ENCODE assay signal across 8 cellular contexts in genomic region chr21:36385233-36385908, GRCh38. TPM values are rescaled to one million over a fixed set of nuclear protein-coding genes. Genes with fewer than 3 reads are reported as not detected.
A peak's percentile ranks its signal among the peaks of the same experiment; 100 is the strongest.
DNase-seq lines count a peak whose midpoint lies in the region; ATAC-seq and TF ChIP-seq lines count a peak whose summit lies in the region.

CHAF1B (plus strand) TSS chr21:36385392; CDS start chr21:36386137, 745 bp downstream.

- H3K9me3 Mint-ChIP-seq in activated naive CD4-positive, alpha-beta T cell treated with anti-CD3 and anti-CD28 coated beads, Interleukin-2, amount 10 ng/mL, durations not matched to agents 7 days and 5 days = no peaks in the 10 kb centered on the region
- no peaks in the 10 kb centered on the region for H3K9me3 Mint-ChIP-seq in osteocyte (ENCODE audit: unreplicated experiment)

- H2AFZ ChIP-seq in MM.1S (ENCODE audit: low read length) (peak within 1 kb of the TSS; percentile 80), SK-N-SH (ENCODE audit: low read depth) (peak within 1 kb of the TSS; percentile 87)

- peak within 1 kb of the TSS; percentile 88 for H3K4me3 Mint-ChIP-seq in activated naive CD4-positive, alpha-beta T cell treated with anti-CD3 and anti-CD28 coated beads, Interleukin-2, amount 10 ng/mL, durations not matched to agents 7 days and 5 days
- H3K4me3 Mint-ChIP-seq in osteocyte (ENCODE audit: unreplicated experiment) = peak within 1 kb of the TSS; percentile 73

- H3K4me1 Mint-ChIP-seq in activated naive CD4-positive, alpha-beta T cell treated with anti-CD3 and anti-CD28 coated beads, Interleukin-2, amount 10 ng/mL, durations not matched to agents 7 days and 5 days = peaks cover 33% of the 10 kb centered on the region
- peaks cover 10% of the 10 kb centered on the region for H3K4me1 Mint-ChIP-seq in osteocyte (ENCODE audit: unreplicated experiment)

- H3K27me3 ChIP-seq in H7 (ENCODE audit: control insufficient read depth, insufficient read depth, low read length) (no peaks in the 10 kb centered on the region; the same call in 1 of the 2 replicates), MM.1S (replicated peaks; ENCODE audit: insufficient read depth, low read length) (no peaks in the 10 kb centered on the region), SK-N-SH (ENCODE audit: insufficient read depth) (no peaks in the 10 kb centered on the region), thoracic aorta (replicated peaks; ENCODE audit: insufficient read depth) (no peaks in the 10 kb centered on the region)

- H3K9ac ChIP-seq in MM.1S (ENCODE audit: low read length) (peak within 1 kb of the TSS; percentile 90), SK-N-SH (peak within 1 kb of the TSS; percentile 92)

- no peaks in the 10 kb centered on the region for H4K20me1 ChIP-seq in MM.1S (ENCODE audit: insufficient read depth, low read length)
- no peaks in the 10 kb centered on the region for H4K20me1 ChIP-seq in SK-N-SH (ENCODE audit: insufficient read depth)

- peak within 1 kb of the TSS; percentile 70 for H3K4me2 ChIP-seq in MM.1S (ENCODE audit: low read depth, low read length)
- H3K4me2 ChIP-seq in SK-N-SH = peak within 1 kb of the TSS; percentile 92

- H3K27ac Mint-ChIP-seq in activated naive CD4-positive, alpha-beta T cell treated with anti-CD3 and anti-CD28 coated beads, Interleukin-2, amount 10 ng/mL, durations not matched to agents 7 days and 5 days = peak within 1 kb of the TSS; percentile 89
- no peak within 1 kb of the TSS for H3K27ac Mint-ChIP-seq in osteocyte (ENCODE audit: unreplicated experiment)

- H3K36me3 ChIP-seq in H7 (replicated peaks; ENCODE audit: control insufficient read depth, insufficient read depth, low read length) = 0 out of 2 replicates have a peak, but pooled peaks cover 1% of the 10 kb centered on the region
- H3K36me3 ChIP-seq in MM.1S (replicated peaks; ENCODE audit: insufficient read depth, low read length) = no peaks in the 10 kb centered on the region
- peaks cover 0 to 3% of the 10 kb centered on the region in 2 experiments for H3K36me3 ChIP-seq in SK-N-SH (replicated peaks in 1 of 2; ENCODE audit: control insufficient read depth in 1 of 2, insufficient read depth in 2 of 2, low read length in 1 of 2)
- no peaks in the 10 kb centered on the region for H3K36me3 ChIP-seq in thoracic aorta

- CTCF ChIA-PET in SK-N-SH (lab: Yijun Ruan, JAX) = interaction anchor here (1.0 kb wide), 1 partner anchor 641 kb away, joined by 3 read pairs; no protein-coding TSS in a partner anchor
- CTCF ChIA-PET in activated naive CD4-positive, alpha-beta T cell treated with anti-CD3 and anti-CD28 coated beads, Interleukin-2, amount 10 ng/mL, durations not matched to agents 7 days and 5 days (lab: Charles Lee) = no interaction called here

- H3K9me3 ChIP-seq in MM.1S (replicated peaks; ENCODE audit: insufficient read depth, low read length) = no peaks in the 10 kb centered on the region
- H3K9me3 ChIP-seq in SK-N-SH = no peaks in the 10 kb centered on the region
- H3K9me3 ChIP-seq in thoracic aorta = no peaks in the 10 kb centered on the region

- peak within 1 kb of the TSS; percentile 48 for H3K4me3 ChIP-seq in H7 (ENCODE audit: insufficient read depth, low read depth, low read length)
- H3K4me3 ChIP-seq in MM.1S (ENCODE audit: low read length) = peak within 1 kb of the TSS; percentile 76
- peak within 1 kb of the TSS; percentile 59 to 74 for H3K4me3 ChIP-seq in SK-N-SH (ENCODE audit: low read depth in 2 of 2, low read length in 1 of 2)
- peak within 1 kb of the TSS; percentile 92 for H3K4me3 ChIP-seq in thoracic aorta

- H3K4me1 ChIP-seq in MM.1S (ENCODE audit: low read length) (peaks cover 5% of the 10 kb centered on the region; the same call in 1 of the 2 replicates), SK-N-SH (ENCODE audit: control insufficient read depth in 1 of 2, insufficient read depth in 2 of 2, low read depth in 1 of 2, low read length in 1 of 2) (peaks cover 0 to 4% of the 10 kb centered on the region in 2 experiments; a peak in 2 of 4 replicates), thoracic aorta (ENCODE audit: control insufficient read depth in 1 of 2, low read depth in 2 of 2) (peaks cover 0 to 8% of the 10 kb centered on the region in 2 donors)

- TF ChIP-seq RAD21 in SK-N-SH (IDR thresholded peaks at IDR 0.05; ENCODE audit: low read length) = no peak

- no peak for TF ChIP-seq CTCF in MM.1S (IDR thresholded peaks at IDR 0.05; ENCODE audit: low read length)
- TF ChIP-seq CTCF in SK-N-SH (IDR thresholded peaks at IDR 0.05) = no peak
- no peak for TF ChIP-seq CTCF in osteocyte (IDR thresholded peaks at IDR 0.05)
- no peak for TF ChIP-seq CTCF in thoracic aorta (IDR thresholded peaks at IDR 0.05)

- DNase-seq in GF-D8 (lab: John Stamatoyannopoulos, UW) (peak; percentile 33), H7 (peak; percentile 97), MM.1S (peak; percentile 93), SK-N-SH (peak; percentile 97), glomerular visceral epithelial cell (ENCODE audit: extremely low spot score) (peak; percentile 85), osteocyte (ENCODE audit: extremely low spot score, unreplicated experiment) (peak; percentile 93), thoracic aorta (ENCODE audit: low spot score) (no peak)
- peak; percentile 84 for DNase-seq in activated naive CD4-positive, alpha-beta T cell treated with anti-CD3 and anti-CD28 coated beads, Interleukin-2, amount 10 ng/mL, durations not matched to agents 7 days and 5 days

- POLR2A ChIA-PET in SK-N-SH (lab: Yijun Ruan, JAX) = interaction anchor here (0.8 kb wide), 1 partner anchor 325 kb away, joined by 3 read pairs; the partner anchor contains the start of gene SETD4

- H3K27me3 Mint-ChIP-seq in activated naive CD4-positive, alpha-beta T cell treated with anti-CD3 and anti-CD28 coated beads, Interleukin-2, amount 10 ng/mL, durations not matched to agents 7 days and 5 days = no peaks in the 10 kb centered on the region
- no peaks in the 10 kb centered on the region for H3K27me3 Mint-ChIP-seq in osteocyte (ENCODE audit: unreplicated experiment)

- peaks cover 30% of the 10 kb centered on the region for H3K36me3 Mint-ChIP-seq in activated naive CD4-positive, alpha-beta T cell treated with anti-CD3 and anti-CD28 coated beads, Interleukin-2, amount 10 ng/mL, durations not matched to agents 7 days and 5 days
- no peaks in the 10 kb centered on the region for H3K36me3 Mint-ChIP-seq in osteocyte (ENCODE audit: unreplicated experiment)

- 3% methylated on average over 19 of the region's 75 CpGs for WGBS in SK-N-SH (ENCODE audit: low lambda C conversion rate)

- peaks cover 19% of the 10 kb centered on the region for H3K79me2 ChIP-seq in MM.1S (ENCODE audit: low read length)
- 0 out of 2 replicates have a peak, but pooled peaks cover 3% of the 10 kb centered on the region for H3K79me2 ChIP-seq in SK-N-SH (ENCODE audit: insufficient read depth)

- H3F3A ChIP-seq in MM.1S (ENCODE audit: insufficient read depth, low read length) = no peaks in the 10 kb centered on the region
- peaks cover 5% of the 10 kb centered on the region for H3F3A ChIP-seq in SK-N-SH (replicated peaks; ENCODE audit: insufficient read depth)

- H3K9me2 ChIP-seq in MM.1S (replicated peaks; ENCODE audit: insufficient read depth, low read length) = no peaks in the 10 kb centered on the region
- H3K9me2 ChIP-seq in SK-N-SH = no peaks in the 10 kb centered on the region

- TF ChIP-seq EP300 in SK-N-SH (IDR thresholded peaks at IDR 0.05; ENCODE audit: borderline replicate concordance in 1 of 2, low read depth in 1 of 2, low read length in 1 of 2) = no peak

- peak; percentile 74 for ATAC-seq in thoracic aorta (ENCODE audit: insufficient number of reproducible peaks, low FRiP score, low read depth)

- H3K27ac ChIP-seq in MM.1S (ENCODE audit: low read length) = peak within 1 kb of the TSS; percentile 25; the same call in 1 of the 2 replicates
- H3K27ac ChIP-seq in SK-N-SH (ENCODE audit: low read depth in 2 of 2, low read length in 1 of 2) = peak within 1 kb of the TSS in 1 of 2 experiments; percentile 10; a peak in 1 of 4 replicates
- peak within 1 kb of the TSS; percentile 47 to 55 for H3K27ac ChIP-seq in thoracic aorta

TF ChIP-seq in SK-N-SH, 30 proteins besides CTCF, POLR2A, EP300 and RAD21 (continues in another document):
- TF ChIP-seq CHD2 (IDR thresholded peaks at IDR 0.05; ENCODE audit: low read length, partially characterized antibody) (no peak), RCOR1 (IDR thresholded peaks at IDR 0.05; ENCODE audit: low read length) (no peak), RFX5 (IDR thresholded peaks at IDR 0.05; ENCODE audit: low read length) (no peak), ELF1 (IDR thresholded peaks at IDR 0.05) (no peak), MXI1 (IDR thresholded peaks at IDR 0.05; ENCODE audit: low read depth, low read length) (peak; percentile 69)
- TF ChIP-seq, protein P1, sequence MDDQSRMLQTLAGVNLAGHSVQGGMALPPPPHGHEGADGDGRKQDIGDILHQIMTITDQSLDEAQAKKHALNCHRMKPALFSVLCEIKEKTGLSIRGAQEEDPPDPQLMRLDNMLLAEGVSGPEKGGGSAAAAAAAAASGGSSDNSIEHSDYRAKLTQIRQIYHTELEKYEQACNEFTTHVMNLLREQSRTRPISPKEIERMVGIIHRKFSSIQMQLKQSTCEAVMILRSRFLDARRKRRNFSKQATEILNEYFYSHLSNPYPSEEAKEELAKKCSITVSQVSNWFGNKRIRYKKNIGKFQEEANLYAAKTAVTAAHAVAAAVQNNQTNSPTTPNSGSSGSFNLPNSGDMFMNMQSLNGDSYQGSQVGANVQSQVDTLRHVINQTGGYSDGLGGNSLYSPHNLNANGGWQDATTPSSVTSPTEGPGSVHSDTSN (IDR thresholded peaks at IDR 0.05) = no peak
- TF ChIP-seq, protein P2, sequence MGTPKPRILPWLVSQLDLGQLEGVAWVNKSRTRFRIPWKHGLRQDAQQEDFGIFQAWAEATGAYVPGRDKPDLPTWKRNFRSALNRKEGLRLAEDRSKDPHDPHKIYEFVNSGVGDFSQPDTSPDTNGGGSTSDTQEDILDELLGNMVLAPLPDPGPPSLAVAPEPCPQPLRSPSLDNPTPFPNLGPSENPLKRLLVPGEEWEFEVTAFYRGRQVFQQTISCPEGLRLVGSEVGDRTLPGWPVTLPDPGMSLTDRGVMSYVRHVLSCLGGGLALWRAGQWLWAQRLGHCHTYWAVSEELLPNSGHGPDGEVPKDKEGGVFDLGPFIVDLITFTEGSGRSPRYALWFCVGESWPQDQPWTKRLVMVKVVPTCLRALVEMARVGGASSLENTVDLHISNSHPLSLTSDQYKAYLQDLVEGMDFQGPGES (IDR thresholded peaks at IDR 0.05; ENCODE audit: low read depth, low read length) = no peak

RNA-seq across cellular contexts. Expression of gene CHAF1B, which starts in this region (rescaled TPM):
- total RNA-seq in H7 (2014; rRNA removed; shearing (Covaris generic)) = 12.7 and 13.9 TPM in 2 replicates
- 5.6 and 6.8 TPM in 2 replicates for polyA plus RNA-seq in SK-N-SH (2012; rRNA removed)
- 6.0 and 6.2 TPM in 2 replicates for polyA plus RNA-seq in SK-N-SH (2012; cell fraction: cytosol; rRNA removed)
- 4.0 and 5.1 TPM in 2 replicates for polyA plus RNA-seq in SK-N-SH (2012; cell fraction: nucleus; rRNA removed)
- total RNA-seq in osteocyte = 4.9 and 5.5 TPM in 2 replicates
- total RNA-seq in thoracic aorta = 1 to 10 TPM in 1 of 2 donors, under 1 TPM in 1; 0.35 to 1.2 TPM
